Comparison of ENCODE assay signal across 27 cellular contexts in the genomic region with DNA sequence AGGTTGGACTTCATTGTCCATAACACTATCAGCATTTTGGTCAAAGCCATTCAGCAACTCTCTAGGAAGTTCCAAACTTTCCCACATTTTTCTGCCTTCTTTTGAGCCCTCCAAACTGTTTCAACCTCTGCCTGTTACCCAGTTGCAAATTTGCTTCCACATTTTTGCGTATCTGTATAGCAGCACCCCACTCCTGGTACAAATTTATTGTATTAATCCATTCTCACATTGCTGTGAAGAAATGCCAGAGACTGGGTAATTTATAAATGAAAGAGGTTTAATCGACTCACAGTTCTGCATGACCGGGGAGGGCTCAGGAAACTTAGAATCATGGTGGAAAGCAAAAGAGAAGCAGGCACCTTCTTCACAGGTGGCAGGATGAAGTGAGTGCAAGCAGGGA.
"Had no signal": no experiment of that assay in that cellular context is flagged by ENCODE, and none has a peak within 500 bp of the region (broad histone marks: within the 10 kb centered on the region; RNA-seq: fewer than 3 reads in every experiment).

No MANE protein-coding gene starts in this region.

- H3K27ac ChIP-seq: colonic mucosa, coronary artery, dorsolateral prefrontal cortex, epithelial cell of prostate, esophagus muscularis mucosa, esophagus squamous epithelium, foreskin keratinocyte, gastrocnemius medialis, gastroesophageal sphincter, heart left ventricle, heart right ventricle had no signal

- H3K9me3 ChIP-seq: colonic mucosa, gastrocnemius medialis had no signal

- H3K27ac Mint-ChIP-seq: dendritic cell treated with granulocyte-macrophage colony-stimulating factor and Interleukin-4, amounts not matched to agents 40 ng/mL and 50 ng/mL, for 4 days; effector memory CD8-positive, alpha-beta T cell had no signal

- H3K4me3 Mint-ChIP-seq: dendritic cell treated with granulocyte-macrophage colony-stimulating factor and Interleukin-4, amounts not matched to agents 40 ng/mL and 50 ng/mL, for 4 days; effector memory CD8-positive, alpha-beta T cell had no signal

- H3K36me3 ChIP-seq: colonic mucosa, esophagus muscularis mucosa, esophagus squamous epithelium, gastrocnemius medialis, gastroesophageal sphincter, heart left ventricle, heart right ventricle had no signal

- H3K4me3 ChIP-seq: colonic mucosa, coronary artery, dorsolateral prefrontal cortex, esophagus muscularis mucosa, esophagus squamous epithelium, gastrocnemius medialis, gastroesophageal sphincter, heart left ventricle, heart right ventricle had no signal

- DNase-seq: colonic mucosa; cortex of kidney; dermis blood vessel endothelial cell; dorsolateral prefrontal cortex; effector CD4-positive, alpha-beta T cell; effector CD8-positive, alpha-beta T cell; effector memory CD4-positive, alpha-beta T cell; effector memory CD8-positive, alpha-beta T cell; erythroblast; esophagus squamous epithelium; foreskin fibroblast; foreskin keratinocyte; foreskin melanocyte; gastrocnemius medialis; glutamatergic neuron; head of caudate nucleus; heart left ventricle; heart right ventricle had no signal

- H3K4me1 ChIP-seq: colonic mucosa, esophagus muscularis mucosa, esophagus squamous epithelium, gastrocnemius medialis, gastroesophageal sphincter had no signal

- FAIRE-seq: colon, endometrium, frontal cortex had no signal

- ATAC-seq: effector memory CD8-positive, alpha-beta T cell; esophagus mucosa; foreskin keratinocyte; gastrocnemius medialis; gastroesophageal sphincter; heart left ventricle; heart right ventricle had no signal

- H3K27me3 Mint-ChIP-seq: dendritic cell treated with granulocyte-macrophage colony-stimulating factor and Interleukin-4, amounts not matched to agents 40 ng/mL and 50 ng/mL, for 4 days; effector memory CD8-positive, alpha-beta T cell had no signal

- H3K27me3 ChIP-seq: colonic mucosa, dorsolateral prefrontal cortex, esophagus muscularis mucosa, esophagus squamous epithelium, foreskin keratinocyte, gastrocnemius medialis, gastroesophageal sphincter, heart left ventricle, heart right ventricle had no signal
